In the genomic region with DNA sequence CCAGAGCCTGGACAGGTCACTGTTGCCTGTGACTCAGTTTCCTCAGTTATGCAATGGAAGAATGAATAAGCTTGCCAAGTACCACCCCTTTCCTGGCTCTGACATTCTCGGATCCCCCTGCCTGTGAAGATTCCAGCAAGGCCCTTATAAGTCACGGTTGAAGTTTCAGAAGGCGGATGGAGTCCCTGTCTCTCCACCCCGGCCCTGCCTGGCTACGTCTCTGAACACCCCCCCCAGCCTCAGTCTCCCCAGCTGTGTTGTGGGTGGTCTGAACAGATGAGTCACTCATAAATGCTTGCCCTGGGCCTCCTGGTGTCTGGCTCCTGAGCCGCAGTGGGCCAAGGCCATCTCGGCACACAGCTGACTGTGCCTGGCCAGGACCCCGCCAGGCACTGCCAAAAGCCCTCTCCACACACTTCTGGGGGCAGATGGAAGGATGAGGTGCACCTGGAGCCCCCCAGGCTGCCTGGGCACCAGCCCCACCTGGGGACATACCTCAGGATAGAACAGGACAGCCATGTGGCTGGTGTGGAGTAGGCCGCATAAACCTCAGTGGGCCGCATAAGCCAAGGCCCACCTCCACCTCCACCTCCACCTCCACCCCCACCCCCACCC, we compare ENCODE assay signal across 17 cellular contexts. TPM values are rescaled to one million over a fixed set of nuclear protein-coding genes. Genes with fewer than 3 reads are reported as not detected.
A peak's percentile ranks its signal among the peaks of the same experiment; 100 is the strongest.
DNase-seq lines count a peak whose midpoint lies in the region; ATAC-seq, FAIRE-seq and TF ChIP-seq lines count a peak whose summit lies in the region.
"Had no signal": no experiment of that assay in that cellular context is flagged by ENCODE, and none has a peak within 500 bp of the region (broad histone marks: within the 10 kb centered on the region; RNA-seq: fewer than 3 reads in every experiment).

No MANE protein-coding gene starts in this region.

- DNase-seq in ELR (ENCODE audit: low read depth) (peak; percentile 34), bronchial epithelial cell (ENCODE audit: low read depth) (peak; percentile 23), testis (no peak), C1 segment of cervical spinal cord (lab: John Stamatoyannopoulos, UW) (no peak), mucosa of descending colon (no peak), thyroid gland (no peak)
- DNase-seq: activated CD4-positive, alpha-beta T cell treated with anti-CD3 and anti-CD28 coated beads for 36 hours; activated T-cell treated with anti-CD3 and anti-CD28 coated beads, Interleukin-2, amount 50 U/mL, for 4 hours; Caco-2; hypothalamus; mammary epithelial cell; NCI-H1092; NCI-H2227 treated with DMSO at 0.1 percent for 48 hours; posterior cingulate gyrus; T-helper 1 cell had no signal

- intact Hi-C loops in testis (cut with DNase I; ENCODE audit: low total_unique reads), result no loop called here
- intact Hi-C loops in mucosa of descending colon (cut with DNase I, micrococcal nuclease), result no loop called here
- intact Hi-C loops in thyroid gland (cut with DNase I), result no loop called here

- TF ChIP-seq POLR2A in testis (IDR thresholded peaks at IDR 0.05), result no peak
- no peak for TF ChIP-seq POLR2A in thyroid gland (IDR thresholded peaks at IDR 0.05)

- H3K27ac ChIP-seq in layer of hippocampus (ENCODE audit: low read depth, low read length) (peak overlapping the region; percentile 52), testis (peak overlapping the region; percentile 1 to 57), thyroid gland (peak overlapping the region in 1 of 3 donors; percentile 18)

- H3K4me1 ChIP-seq in testis, result peaks cover 35% of the 10 kb centered on the region
- no peaks in the 10 kb centered on the region for H3K4me1 ChIP-seq in mucosa of descending colon (ENCODE audit: low read depth)
- peaks cover 2 to 25% of the 10 kb centered on the region in 2 donors for H3K4me1 ChIP-seq in thyroid gland

- H3K9me3 ChIP-seq in testis, result no peaks in the 10 kb centered on the region
- H3K9me3 ChIP-seq in mucosa of descending colon, result no peaks in the 10 kb centered on the region
- H3K9me3 ChIP-seq in thyroid gland, result no peaks in the 10 kb centered on the region
- H3K9me3 ChIP-seq: Caco-2 had no signal

- TF ChIP-seq CTCF in bronchial epithelial cell (IDR thresholded peaks at IDR 0.05; ENCODE audit: insufficient read depth, low read length, severe bottlenecking) (no peak), testis (IDR thresholded peaks at IDR 0.05) (no peak), mucosa of descending colon (IDR thresholded peaks at IDR 0.05) (no peak), thyroid gland (IDR thresholded peaks at IDR 0.05) (no peak)

- 54 to 76% methylated on average over 5 to 10 of the region's 10 CpGs for WGBS in testis, 2 donors
- 85 to 90% methylated on average over 8 to 9 of the region's 10 CpGs for WGBS in thyroid gland, 2 donors

- no peak for ATAC-seq in mucosa of descending colon
- ATAC-seq: activated CD4-positive, alpha-beta T cell treated with anti-CD3 and anti-CD28 coated beads for 36 hours; activated T-cell treated with anti-CD3 and anti-CD28 coated beads, Interleukin-2, amount 50 U/mL, for 4 hours had no signal

- H3K4me3 ChIP-seq in bronchial epithelial cell (ENCODE audit: low read depth, low read length) (no peak overlapping the region), testis (no peak overlapping the region), mucosa of descending colon (no peak overlapping the region), thyroid gland (replicated peaks in 1 of 3) (no peak overlapping the region)

- no peak for FAIRE-seq in bronchial epithelial cell (lab: Jason Lieb, UNC)
- FAIRE-seq: endometrium had no signal

- peaks cover 13% of the 10 kb centered on the region for H3K36me3 ChIP-seq in bronchial epithelial cell (ENCODE audit: control insufficient read depth, insufficient read depth, low read length)
- no peaks in the 10 kb centered on the region for H3K36me3 ChIP-seq in testis (ENCODE audit: low read depth, missing control alignments)
- H3K36me3 ChIP-seq in mucosa of descending colon (ENCODE audit: low read depth), result no peaks in the 10 kb centered on the region
- peaks cover 0 to 9% of the 10 kb centered on the region in 2 donors for H3K36me3 ChIP-seq in thyroid gland

- H3K27me3 ChIP-seq in bronchial epithelial cell (ENCODE audit: control insufficient read depth, insufficient read depth, low read length) (no peaks in the 10 kb centered on the region), layer of hippocampus (ENCODE audit: control insufficient read depth, insufficient read depth, low read length) (no peaks in the 10 kb centered on the region), testis (no peaks in the 10 kb centered on the region), thyroid gland (no peaks in the 10 kb centered on the region)

RNA-seq across cellular contexts. Expression of a gene that starts 15.4 kb away (rescaled TPM):
- total RNA-seq in bronchial epithelial cell (6.6 and 10.0 TPM in 2 replicates), testis (100 to 1,000 TPM; 103 to 125 TPM), mucosa of descending colon (1 to 10 TPM in 2 of 3 donors, under 1 TPM in 1; 0.93 to 8.4 (median 5.1) TPM), thyroid gland (10 to 100 TPM; 21.9 to 47.0 (median 28.8) TPM)
- 33.9 TPM for polyA plus RNA-seq in testis (ENCODE audit: insufficient read depth, low read depth, low replicate concordance)
- total RNA-seq: activated CD4-positive, alpha-beta T cell treated with anti-CD3 and anti-CD28 coated beads for 36 hours had no signal

RNA-seq across cellular contexts. Expression of a gene that starts 29.3 kb away (rescaled TPM):
- total RNA-seq in bronchial epithelial cell (7.6 and 15.6 TPM in 2 replicates), testis (100 to 1,000 TPM; 126 to 147 TPM), mucosa of descending colon (10 to 100 TPM; 40.0 to 61.2 (median 49.1) TPM), thyroid gland (10 to 100 TPM; 17.9 to 53.7 (median 29.7) TPM)
- 71.5 TPM for polyA plus RNA-seq in testis (ENCODE audit: insufficient read depth, low read depth, low replicate concordance)

RNA-seq across cellular contexts. Expression of a gene that starts 35.9 kb away (rescaled TPM):
- total RNA-seq in bronchial epithelial cell, result 50.3 and 54.8 TPM in 2 replicates
- 100 to 1,000 TPM; 126 to 148 TPM for total RNA-seq in testis
- polyA plus RNA-seq in testis (ENCODE audit: insufficient read depth, low read depth, low replicate concordance), result 61.8 TPM
- 10 to 100 TPM; 31.9 to 35.8 (median 32.6) TPM for total RNA-seq in mucosa of descending colon
- 10 to 100 TPM in 3 of 4 donors, 1 to 10 TPM in 1; 5.6 to 60.2 (median 27.3) TPM for total RNA-seq in thyroid gland

RNA-seq across cellular contexts. Expression of a gene that starts 38.6 kb away (rescaled TPM):
- total RNA-seq in bronchial epithelial cell (62.9 and 74.8 TPM in 2 replicates), testis (10 to 100 TPM; 80.2 to 88.3 TPM), mucosa of descending colon (10 to 100 TPM; 47.0 to 58.3 (median 54.8) TPM), thyroid gland (10 to 100 TPM; 41.0 to 61.0 (median 51.0) TPM)
- polyA plus RNA-seq in testis (ENCODE audit: insufficient read depth, low read depth, low replicate concordance), result 56.0 TPM

Comparison
In these comparisons a context has a peak if more than half of its experiments do, and no peak if none do; other contexts are left out.
1. DNase-seq: peak in ELR (single experiment) and bronchial epithelial cell (single experiment); none in testis (single experiment), C1 segment of cervical spinal cord (0 of 14), mucosa of descending colon (0 of 3) and thyroid gland (0 of 2).